Comparison of ENCODE assay signal across 8 cellular contexts in genomic region chr3:88003115-88003755, GRCh38. TPM values are rescaled to one million over a fixed set of nuclear protein-coding genes. Genes with fewer than 3 reads are reported as not detected.
DNase-seq lines count a peak whose midpoint lies in the region; ATAC-seq and TF ChIP-seq lines count a peak whose summit lies in the region.

No MANE protein-coding gene starts in this region.

- H3K27me3 Mint-ChIP-seq in memory B cell: no peaks in the 10 kb centered on the region

- ATAC-seq in GM19351 (IDR thresholded peaks at IDR 0.05; ENCODE audit: unreplicated experiment): peak; percentile 44
- peak; percentile 44 for ATAC-seq in memory B cell (ENCODE audit: low read depth)
- ATAC-seq in esophagus mucosa: no peak
- ATAC-seq in GM19467 (IDR thresholded peaks at IDR 0.05; ENCODE audit: unreplicated experiment): no peak

- H3K4me3 ChIP-seq in choroid plexus epithelial cell (ENCODE audit: low read depth, low read length): no peak overlapping the region

- H3K4me1 Mint-ChIP-seq in memory B cell: no peaks in the 10 kb centered on the region

- DNase-seq in DMS53 (lab: John Stamatoyannopoulos, UW): peak; percentile 41
- DNase-seq in NCI-H748 (lab: John Stamatoyannopoulos, UW; ENCODE audit: unreplicated experiment): peak; percentile 41
- peak; percentile 77 for DNase-seq in choroid plexus epithelial cell (ENCODE audit: low read depth)
- DNase-seq in memory B cell (ENCODE audit: low spot score in 2 of 2): peak in 1 of 2 donors; percentile 39
- DNase-seq in activated effector memory CD4-positive, alpha-beta T cell treated with Interleukin-2 at 50 U/mL for 16 hours: no peak

- no peaks in the 10 kb centered on the region for H3K9me3 Mint-ChIP-seq in memory B cell

- no peaks in the 10 kb centered on the region for H3K36me3 Mint-ChIP-seq in memory B cell

- TF ChIP-seq CTCF in choroid plexus epithelial cell (conservative IDR thresholded peaks at IDR 0.05; ENCODE audit: low read depth, low read length): peak; percentile 68

- H3K4me3 Mint-ChIP-seq in memory B cell: no peak overlapping the region

- no peak overlapping the region for H3K27ac Mint-ChIP-seq in memory B cell

RNA-seq across cellular contexts. Expression of gene CGGBP1, which starts 55.6 kb away (rescaled TPM):
- 34.4 TPM for total RNA-seq in esophagus mucosa

RNA-seq across cellular contexts. Expression of gene ZNF654, which starts 55.8 kb away (rescaled TPM):
- 13.1 TPM for total RNA-seq in esophagus mucosa

Comparison
In these comparisons a context has a peak if more than half of its experiments do, and no peak if none do; other contexts are left out.
1. ATAC-seq: peak in GM19351 (single experiment) and memory B cell (single experiment); none in esophagus mucosa (single experiment) and GM19467 (single experiment).